24 cellular contexts compared by ENCODE assay signal in genomic region chr9:11402621-11403020, GRCh38.
DNase-seq lines count a peak whose midpoint lies in the region; ATAC-seq, FAIRE-seq and TF ChIP-seq lines count a peak whose summit lies in the region.
"Had no signal": no experiment of that assay in that cellular context is flagged by ENCODE, and none has a peak within 500 bp of the region (broad histone marks: within the 10 kb centered on the region; RNA-seq: fewer than 3 reads in every experiment).

No MANE protein-coding gene starts in this region.

- ATAC-seq in HCT116 = no peak
- ATAC-seq: A549, GM12878 had no signal

- no peak overlapping the region for H2BK120ac ChIP-seq in H1 (replicated peaks; ENCODE audit: low read depth, low read length)

- H3K4me2 ChIP-seq in HCT116 (ENCODE audit: low read length) (no peak overlapping the region), H1 (ENCODE audit: insufficient read depth in 1 of 2, low read depth in 2 of 2, low read length in 2 of 2) (no peak overlapping the region)
- H3K4me2 ChIP-seq: A549; BLaER1 treated with 17β-estradiol and CSF1 and Interleukin-3, amounts not matched to agents 10 nM and 100 nM had no signal

- CTCF ChIA-PET in HCT116 (lab: Charles Lee) (no interaction called here), H1 (lab: Charles Lee; ENCODE audit: partially characterized antibody) (no interaction called here)

- no peak overlapping the region for H2BK15ac ChIP-seq in H1 (ENCODE audit: low read length)

- no peak for FAIRE-seq in H1 (lab: Jason Lieb, UNC)
- FAIRE-seq: A549, GM12878, GM12892, GM18507 had no signal

- H2AFZ ChIP-seq in HCT116 (ENCODE audit: low read depth, low read length, poor library complexity, severe bottlenecking) = no peak overlapping the region
- no peak overlapping the region for H2AFZ ChIP-seq in H1 (ENCODE audit: low read length)

- H4K20me1 ChIP-seq in HCT116 (ENCODE audit: insufficient read depth) (no peaks in the 10 kb centered on the region), H1 (replicated peaks in 1 of 2; ENCODE audit: control insufficient read depth in 1 of 2, insufficient read depth in 2 of 2, low read length in 2 of 2) (no peaks in the 10 kb centered on the region)
- H4K20me1 ChIP-seq: BLaER1 treated with 17β-estradiol and CSF1 and Interleukin-3, amounts not matched to agents 10 nM and 100 nM had no signal

- H3K4ac ChIP-seq in H1 (replicated peaks; ENCODE audit: insufficient read length, low read depth, low read length) = no peak overlapping the region

- no peaks in the 10 kb centered on the region for H3K23me2 ChIP-seq in H1 (ENCODE audit: low read depth, low read length)

- RAD21 ChIA-PET in HCT116 (lab: Charles Lee; ENCODE audit: low non-redundant PET in 1 of 2, low total read pairs in 2 of 2, uncharacterized antibody in 2 of 2, unreplicated experiment in 2 of 2) = no interaction called here

- H3K36me3 ChIP-seq in HCT116 (ENCODE audit: control insufficient read depth in 1 of 2, insufficient read depth in 2 of 2, low read length in 2 of 2) = no peaks in the 10 kb centered on the region
- no peaks in the 10 kb centered on the region for H3K36me3 ChIP-seq in H1 (ENCODE audit: control insufficient read depth in 2 of 4, insufficient read depth in 4 of 4, low read length in 3 of 4)
- H3K36me3 ChIP-seq: BLaER1 treated with 17β-estradiol and CSF1 and Interleukin-3, amounts not matched to agents 10 nM and 100 nM had no signal

- H3K23ac ChIP-seq in H1 (ENCODE audit: insufficient read length) = no peak overlapping the region

- no peak for TF ChIP-seq EP300 in H1 (IDR thresholded peaks at IDR 0.05; ENCODE audit: borderline replicate concordance in 1 of 2, low read depth in 2 of 2, low read length in 2 of 2)

- H3K14ac ChIP-seq in H1 (ENCODE audit: insufficient read length) = no peak overlapping the region

- POLR2A ChIA-PET in HCT116 (lab: Charles Lee) = no interaction called here
- POLR2A ChIA-PET in H1 (lab: Charles Lee; ENCODE audit: partially characterized antibody) = no interaction called here

- no peaks in the 10 kb centered on the region for H3K4me1 ChIP-seq in HCT116 (ENCODE audit: control insufficient read depth in 1 of 2, insufficient read depth in 2 of 2, low read length in 2 of 2)
- no peaks in the 10 kb centered on the region for H3K4me1 ChIP-seq in H1 (replicated peaks in 1 of 4; ENCODE audit: control insufficient read depth in 3 of 4, insufficient read depth in 4 of 4, low read length in 3 of 4)
- H3K4me1 ChIP-seq: A549; BLaER1 treated with 17β-estradiol and CSF1 and Interleukin-3, amounts not matched to agents 10 nM and 100 nM had no signal

- H3K27ac ChIP-seq in HCT116 (ENCODE audit: low read depth, low read length) (no peak overlapping the region), H1 (ENCODE audit: low read depth, low read length) (no peak overlapping the region)
- H3K27ac ChIP-seq: 22Rv1; A549; BLaER1 treated with 17β-estradiol and CSF1 and Interleukin-3, amounts not matched to agents 10 nM and 100 nM had no signal

- H3K9me3 ChIP-seq in HCT116 (ENCODE audit: control insufficient read depth in 1 of 2, insufficient read depth in 1 of 2, low read depth in 1 of 2, low read length in 2 of 2) (peaks cover 8 to 21% of the 10 kb centered on the region in 2 experiments; a peak in 3 of 4 replicates), H1 (ENCODE audit: insufficient read depth in 2 of 2, low read depth in 1 of 2, low read length in 1 of 2) (peaks cover 0 to 13% of the 10 kb centered on the region in 2 experiments; a peak in 1 of 4 replicates)

- H3K9me2 ChIP-seq in HCT116 (ENCODE audit: insufficient read depth) = no peaks in the 10 kb centered on the region

- H3K4me3 ChIP-seq in HCT116 (replicated peaks in 1 of 2; ENCODE audit: low read depth in 1 of 2, low read length in 2 of 2) (no peak overlapping the region), H1 (ENCODE audit: extremely low read depth in 1 of 4, insufficient read depth in 2 of 4, low read depth in 3 of 4, low read length in 4 of 4) (no peak overlapping the region)
- H3K4me3 ChIP-seq: A549; BLaER1 treated with 17β-estradiol and CSF1 and Interleukin-3, amounts not matched to agents 10 nM and 100 nM; GM12878 had no signal

- H3K18ac ChIP-seq in H1 (ENCODE audit: extremely low read depth, low read length) = no peak overlapping the region

- TF ChIP-seq RAD21 in HCT116 (IDR thresholded peaks at IDR 0.05; ENCODE audit: low read depth) (no peak), H1 (IDR thresholded peaks at IDR 0.05 in 1 of 2, conservative IDR thresholded peaks at IDR 0.05 in 1 of 2; ENCODE audit: low read depth in 2 of 2, low read length in 2 of 2) (no peak)

- H2BK20ac ChIP-seq in H1 (ENCODE audit: low read length) = no peak overlapping the region

- no peak overlapping the region for H2AK5ac ChIP-seq in H1 (ENCODE audit: low read depth, low read length)

- no peak overlapping the region for H4K5ac ChIP-seq in H1 (ENCODE audit: insufficient read length, low read depth, low read length)

- H3K56ac ChIP-seq in H1 (replicated peaks; ENCODE audit: insufficient read length, low read depth, low read length) = no peak overlapping the region

- H3K9ac ChIP-seq in HCT116 (ENCODE audit: low read length) (no peak overlapping the region), H1 (replicated peaks in 1 of 4; ENCODE audit: extremely low read depth in 1 of 4, low read depth in 3 of 4, low read length in 3 of 4) (no peak overlapping the region)
- H3K9ac ChIP-seq: BLaER1 treated with 17β-estradiol and CSF1 and Interleukin-3, amounts not matched to agents 10 nM and 100 nM had no signal

- no peak overlapping the region for H4K91ac ChIP-seq in H1 (replicated peaks; ENCODE audit: insufficient read length, low read length)

- DNase-seq in HCT116 (ENCODE audit: low read depth, low spot score) (no peak), amniotic epithelial cell (ENCODE audit: low read depth) (peak; percentile 5), H1 (ENCODE audit: low read depth in 1 of 2, low spot score in 2 of 2) (no peak), C1 segment of cervical spinal cord (lab: John Stamatoyannopoulos, UW) (no peak), inferior parietal cortex (ENCODE audit: extremely low spot score) (no peak)
- no peak for DNase-seq in effector CD4-positive, alpha-beta T cell
- DNase-seq: AML-193; CD4-positive, alpha-beta memory T cell; CD4-positive, CD25-positive, alpha-beta regulatory T cell; CD8-positive, alpha-beta memory T cell; COR-L47; DMS 273 treated with DMSO at 0.1 percent for 48 hours; DMS153; DMS53; DMS79; DND-41; EL; GDM1 had no signal

- no peak overlapping the region for H2BK5ac ChIP-seq in H1 (ENCODE audit: low read depth, low read length)

- intact Hi-C loops in HCT116 (cut with micrococcal nuclease) = no loop called here

- no peaks in the 10 kb centered on the region for H3K79me1 ChIP-seq in H1 (ENCODE audit: low read depth, low read length)

- H3K27me3 ChIP-seq in HCT116 (ENCODE audit: insufficient read depth, low read length) (no peaks in the 10 kb centered on the region), H1 (replicated peaks in 1 of 4; ENCODE audit: control insufficient read depth in 3 of 4, extremely low read depth in 1 of 4, insufficient read depth in 3 of 4, low read length in 3 of 4) (no peaks in the 10 kb centered on the region)
- H3K27me3 ChIP-seq: BLaER1 treated with 17β-estradiol and CSF1 and Interleukin-3, amounts not matched to agents 10 nM and 100 nM had no signal

- TF ChIP-seq CTCF in HCT116 (IDR thresholded peaks at IDR 0.05 in 2 of 3, conservative IDR thresholded peaks at IDR 0.05 in 1 of 3; ENCODE audit: borderline replicate concordance in 1 of 3, insufficient read depth in 1 of 3, low read depth in 2 of 3, low read length in 2 of 3) = no peak
- no peak for TF ChIP-seq CTCF in H1 (IDR thresholded peaks at IDR 0.05; ENCODE audit: control extremely low read depth in 1 of 3, insufficient read depth in 1 of 3, low read depth in 1 of 3, low read length in 3 of 3)

- no TSS peak for BruUV-seq in HCT116 (replicated peaks; lab: Mats Ljungman, UMichigan)

- TF ChIP-seq POLR2A in HCT116 (IDR thresholded peaks at IDR 0.05; ENCODE audit: borderline replicate concordance, extremely low read depth, insufficient read depth, insufficient read length) = no peak
- no peak for TF ChIP-seq POLR2A in H1 (IDR thresholded peaks at IDR 0.05; ENCODE audit: control extremely low read depth in 1 of 2, low read depth in 2 of 2, low read length in 2 of 2)

- H2BK12ac ChIP-seq in H1 (ENCODE audit: low read depth, low read length) = no peak overlapping the region

- H4K8ac ChIP-seq in H1 (ENCODE audit: extremely low read depth, insufficient read depth, low read length) = no peak overlapping the region

- no peaks in the 10 kb centered on the region for H3K79me2 ChIP-seq in HCT116 (ENCODE audit: insufficient read depth, low read length)
- H3K79me2 ChIP-seq in H1 (ENCODE audit: control insufficient read depth in 1 of 2, insufficient read depth in 2 of 2, low read length in 2 of 2) = no peaks in the 10 kb centered on the region

TF ChIP-seq in HCT116, 20 proteins besides CTCF, POLR2A, EP300 and RAD21:
- TF ChIP-seq ZNF274 (IDR thresholded peaks at IDR 0.05; ENCODE audit: low read depth, low read length) (peak; percentile 32), POLR2AphosphoS5 (IDR thresholded peaks at IDR 0.05; ENCODE audit: low read depth, low read length) (no peak)

TF ChIP-seq in H1, 55 proteins besides CTCF, POLR2A, EP300 and RAD21:
- TF ChIP-seq CEBPB (IDR thresholded peaks at IDR 0.05; ENCODE audit: low read depth, low read length) (no peak), HDAC6 (IDR thresholded peaks at IDR 0.05; ENCODE audit: low read depth, low read length) (no peak), ZNF274 (IDR thresholded peaks at IDR 0.05; ENCODE audit: borderline replicate concordance, extremely low read depth, low read length) (peak; percentile 77)

Comparison
In these comparisons a context has a peak if more than half of its experiments do, and no peak if none do; other contexts are left out.
1. Of the 16 proteins assayed by ChIP-seq in both H1 and HCT116: peak only in H1: none; only in HCT116: none; in both: ZNF274; in neither: 15.